ENCODE assay signal across 12 cellular contexts in genomic region chr7:2288503-2288902, GRCh38. TPM values are rescaled to one million over a fixed set of nuclear protein-coding genes. Genes with fewer than 3 reads are reported as not detected.
DNase-seq lines count a peak whose midpoint lies in the region; ATAC-seq and TF ChIP-seq lines count a peak whose summit lies in the region.
"Had no signal": no experiment of that assay in that cellular context is flagged by ENCODE, and none has a peak within 500 bp of the region (broad histone marks: within the 10 kb centered on the region; RNA-seq: fewer than 3 reads in every experiment).

No MANE protein-coding gene starts in this region.

- no peaks in the 10 kb centered on the region for H3K36me3 ChIP-seq in mammary epithelial cell (ENCODE audit: insufficient read depth, low read length)
- H3K36me3 ChIP-seq: right lobe of liver had no signal

- in situ Hi-C loops in mammary epithelial cell (cut with MboI; ENCODE audit: low sequenced_read_pairs in 2 of 2), result no loop called here

- H3K27ac ChIP-seq in mammary epithelial cell (ENCODE audit: insufficient read depth, low read depth, low read length), result no peak overlapping the region
- H3K27ac ChIP-seq: right lobe of liver had no signal

- H3K79me2 ChIP-seq in mammary epithelial cell (ENCODE audit: insufficient read depth, low read length), result peaks cover 3% of the 10 kb centered on the region

- H3K4me2 ChIP-seq in mammary epithelial cell (ENCODE audit: insufficient read depth, low read depth, low read length), result no peak overlapping the region

- ATAC-seq in GM18498 (IDR thresholded peaks at IDR 0.05; ENCODE audit: unreplicated experiment) (peak; percentile 67), GM21360 (IDR thresholded peaks at IDR 0.05; ENCODE audit: unreplicated experiment) (peak; percentile 68), HG02973 (IDR thresholded peaks at IDR 0.05; ENCODE audit: unreplicated experiment) (peak; percentile 71), activated B cell treated with CpG ODN at 0.5 μM for 24 hours (ENCODE audit: low read depth) (peak; percentile 89), HG02970 (IDR thresholded peaks at IDR 0.05; ENCODE audit: low FRiP score, unreplicated experiment) (no peak)
- ATAC-seq: naive thymus-derived CD4-positive, alpha-beta T cell; right lobe of liver had no signal

- H3K9ac ChIP-seq in mammary epithelial cell (ENCODE audit: insufficient read depth, low read length), result no peak overlapping the region

- peak overlapping the region; percentile 97 for H3K27ac Mint-ChIP-seq in activated B cell treated with CpG ODN at 0.5 μM for 24 hours
- H3K27ac Mint-ChIP-seq: activated CD4-positive, alpha-beta memory T cell treated with anti-CD3 and anti-CD28 coated beads for 36 hours; naive thymus-derived CD4-positive, alpha-beta T cell had no signal

- CTCF ChIA-PET in activated B cell treated with CpG ODN at 0.5 μM for 24 hours (lab: Charles Lee) (interaction anchor here (0.7 to 1.0 kb wide), 4 partner anchors 10 to 79 kb away, joined by 3 to 4 read pairs (median 4); no protein-coding TSS in a partner anchor), mammary epithelial cell (lab: Charles Lee; ENCODE audit: low non-redundant PET) (no interaction called here)

- no peaks in the 10 kb centered on the region for H3K27me3 ChIP-seq in mammary epithelial cell (ENCODE audit: insufficient read depth, low read length)
- H3K27me3 ChIP-seq: right lobe of liver had no signal

- POLR2A ChIA-PET in activated B cell treated with CpG ODN at 0.5 μM for 24 hours (lab: Charles Lee), result interaction anchor here (0.6 to 3.6 kb wide), 17 partner anchors 9 to 149 kb away, joined by 3 to 32 read pairs (median 8); partner anchors contain the start of gene SNX8

- WGBS in mammary epithelial cell (ENCODE audit: low coverage, missing lambda C conversion rate), result 99% methylated on average over 7 of the region's 8 CpGs

- no peaks in the 10 kb centered on the region for H3K9me3 Mint-ChIP-seq in activated B cell treated with CpG ODN at 0.5 μM for 24 hours
- H3K9me3 Mint-ChIP-seq: activated CD4-positive, alpha-beta memory T cell treated with anti-CD3 and anti-CD28 coated beads for 36 hours had no signal

- no peaks in the 10 kb centered on the region for H3K27me3 Mint-ChIP-seq in activated B cell treated with CpG ODN at 0.5 μM for 24 hours
- H3K27me3 Mint-ChIP-seq: activated CD4-positive, alpha-beta memory T cell treated with anti-CD3 and anti-CD28 coated beads for 36 hours; naive thymus-derived CD4-positive, alpha-beta T cell had no signal

- dilution Hi-C loops in mammary epithelial cell (cut with HindIII; ENCODE audit: low sequenced_read_pairs), result no loop called here

- TF ChIP-seq CTCF in activated B cell treated with CpG ODN at 0.5 μM for 24 hours (IDR thresholded peaks at IDR 0.05) (no peak), mammary epithelial cell (conservative IDR thresholded peaks at IDR 0.05 in 1 of 2, IDR thresholded peaks at IDR 0.05 in 1 of 2; ENCODE audit: extremely low read depth in 1 of 2, insufficient read depth in 1 of 2, low read depth in 1 of 2, low read length in 2 of 2) (no peak)

- H2AFZ ChIP-seq in mammary epithelial cell (ENCODE audit: low read depth, low read length), result no peak overlapping the region

- intact Hi-C loops in activated B cell treated with CpG ODN at 0.5 μM for 24 hours (cut with micrococcal nuclease) (loop anchor here (1.0 kb wide), 3 partner anchors 11 to 27 kb away; partner anchors contain the start of gene SNX8), mammary epithelial cell (cut with micrococcal nuclease) (no loop called here)

- no peak overlapping the region for H3K4me3 ChIP-seq in mammary epithelial cell (replicated peaks in 1 of 3; ENCODE audit: insufficient read depth in 1 of 3, low read depth in 2 of 3, low read length in 3 of 3)
- H3K4me3 ChIP-seq: right lobe of liver had no signal

- H3K4me3 Mint-ChIP-seq in activated B cell treated with CpG ODN at 0.5 μM for 24 hours, result peak overlapping the region; percentile 73
- H3K4me3 Mint-ChIP-seq: activated CD4-positive, alpha-beta memory T cell treated with anti-CD3 and anti-CD28 coated beads for 36 hours; naive thymus-derived CD4-positive, alpha-beta T cell had no signal

- H3K4me1 Mint-ChIP-seq in activated B cell treated with CpG ODN at 0.5 μM for 24 hours, result peaks cover 49% of the 10 kb centered on the region

- peaks cover 24% of the 10 kb centered on the region for H3K36me3 Mint-ChIP-seq in activated B cell treated with CpG ODN at 0.5 μM for 24 hours (ENCODE audit: low read depth)

- DNase-seq in activated B cell treated with CpG ODN at 0.5 μM for 24 hours (peak; percentile 34), kidney tubule cell (ENCODE audit: low spot score) (no peak), mammary epithelial cell (no peak)
- DNase-seq in activated CD4-positive, alpha-beta T cell treated with anti-CD3 and anti-CD28 coated beads for 1 hour, result no peak
- DNase-seq: activated CD4-positive, alpha-beta memory T cell treated with anti-CD3 and anti-CD28 coated beads for 36 hours; naive thymus-derived CD4-positive, alpha-beta T cell; right lobe of liver; stimulated activated CD4-positive, alpha-beta T cell treated with anti-CD3 and anti-CD28 coated beads, Interleukin-4, amount 100 ng/mL, for 4 hours had no signal

- no TSS peak for BruUV-seq in mammary epithelial cell (replicated peaks; lab: Mats Ljungman, UMichigan)

- no peaks in the 10 kb centered on the region for H3K9me3 ChIP-seq in mammary epithelial cell (replicated peaks; ENCODE audit: insufficient read depth, low read length)
- H3K9me3 ChIP-seq: right lobe of liver had no signal

- H3K4me1 ChIP-seq in mammary epithelial cell (ENCODE audit: insufficient read depth, low read length), result no peaks in the 10 kb centered on the region
- H3K4me1 ChIP-seq: right lobe of liver had no signal

- no peaks in the 10 kb centered on the region for H4K20me1 ChIP-seq in mammary epithelial cell (ENCODE audit: insufficient read depth, low read length)

RNA-seq across cellular contexts. Expression of gene SNX8, which starts 25.7 kb away (rescaled TPM):
- total RNA-seq in activated B cell treated with CpG ODN at 0.5 μM for 24 hours (175 and 181 TPM in 2 replicates), mammary epithelial cell (10 to 100 TPM in 1 of 2 donors, 1 to 10 TPM in 1; 7.5 to 25.2 TPM)
- 15.9 TPM for polyA plus RNA-seq in mammary epithelial cell
- polyA minus RNA-seq in mammary epithelial cell, result 60.9 TPM

RNA-seq across cellular contexts. Expression of gene NUDT1, which starts 46.5 kb away (rescaled TPM):
- total RNA-seq in activated B cell treated with CpG ODN at 0.5 μM for 24 hours, result 38.0 and 42.6 TPM in 2 replicates
- 10 to 100 TPM in 1 of 2 donors, 1 to 10 TPM in 1; 5.7 to 26.4 TPM for total RNA-seq in mammary epithelial cell
- 39.0 TPM for polyA plus RNA-seq in mammary epithelial cell
- polyA minus RNA-seq in mammary epithelial cell, result 7.5 TPM

RNA-seq across cellular contexts. Expression of gene MRM2, which starts 46.5 kb away (rescaled TPM):
- total RNA-seq in activated B cell treated with CpG ODN at 0.5 μM for 24 hours (35.3 and 36.5 TPM in 2 replicates), mammary epithelial cell (10 to 100 TPM; 14.0 to 29.9 TPM)
- 27.5 TPM for polyA plus RNA-seq in mammary epithelial cell
- polyA minus RNA-seq in mammary epithelial cell, result 5.1 TPM

RNA-seq across cellular contexts. Expression of gene MAD1L1, which starts 55.8 kb away (rescaled TPM):
- total RNA-seq in activated B cell treated with CpG ODN at 0.5 μM for 24 hours, result 54.6 and 65.7 TPM in 2 replicates
- total RNA-seq in mammary epithelial cell, result 10 to 100 TPM; 20.7 to 35.4 TPM
- polyA plus RNA-seq in mammary epithelial cell, result 17.7 TPM
- 32.0 TPM for polyA minus RNA-seq in mammary epithelial cell
